In the genomic region with DNA sequence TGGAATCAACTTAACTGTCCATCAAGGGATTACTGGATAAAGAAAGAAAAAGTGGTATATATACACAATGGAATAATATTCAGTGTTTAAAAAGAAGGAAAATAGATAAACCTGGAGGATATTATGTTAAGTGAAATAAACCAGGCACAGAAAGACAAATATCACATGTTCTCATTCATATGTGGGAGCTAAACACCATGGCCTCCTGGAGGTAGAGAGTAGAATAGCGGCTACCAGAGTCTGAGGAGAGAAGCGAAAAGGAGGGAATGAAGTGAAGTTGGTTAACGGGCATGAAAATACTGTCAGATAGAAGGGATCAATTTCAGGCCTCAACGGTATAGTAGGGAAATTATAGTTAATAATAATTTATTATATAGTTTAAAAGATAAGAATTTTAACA, we compare ENCODE assay signal across 12 cellular contexts.
DNase-seq lines count a peak whose midpoint lies in the region; ATAC-seq and TF ChIP-seq lines count a peak whose summit lies in the region.
"Had no signal": no experiment of that assay in that cellular context is flagged by ENCODE, and none has a peak within 500 bp of the region (broad histone marks: within the 10 kb centered on the region; RNA-seq: fewer than 3 reads in every experiment).

No MANE protein-coding gene starts in this region.

- H3K27ac ChIP-seq in DOHH2 (ENCODE audit: low read depth, low read length), result no peak overlapping the region
- H3K27ac ChIP-seq: esophagus squamous epithelium, SJCRH30 had no signal

- H3K9me3 ChIP-seq in DOHH2 (ENCODE audit: control insufficient read depth, insufficient read depth, low read length), result no peaks in the 10 kb centered on the region
- H3K9me3 ChIP-seq: esophagus squamous epithelium, SJCRH30 had no signal

- H3K27me3 ChIP-seq in DOHH2 (ENCODE audit: control insufficient read depth, low read length), result no peaks in the 10 kb centered on the region
- H3K27me3 ChIP-seq: esophagus squamous epithelium, SJCRH30 had no signal

- intact Hi-C loops in left colon (cut with DNase I, micrococcal nuclease), result no loop called here

- H3F3A ChIP-seq in DOHH2 (ENCODE audit: control insufficient read depth, insufficient read depth), result no peaks in the 10 kb centered on the region

- ATAC-seq in GM21528 (IDR thresholded peaks at IDR 0.05; ENCODE audit: low FRiP score, unreplicated experiment) (peak; percentile 86), left colon (no peak), GM21447 (IDR thresholded peaks at IDR 0.05; ENCODE audit: unreplicated experiment) (no peak)

- H3K79me2 ChIP-seq in DOHH2 (ENCODE audit: control insufficient read depth, low read length), result no peaks in the 10 kb centered on the region

- peak; percentile 20 to 45 for DNase-seq in Kasumi-1 (lab: John Stamatoyannopoulos, UW)
- DNase-seq in fibroblast of pulmonary artery (ENCODE audit: low read depth), result no peak
- DNase-seq in SW480 (ENCODE audit: low spot score), result no peak
- DNase-seq in left colon, result no peak
- no peak for DNase-seq in activated T-cell treated with anti-CD3 and anti-CD28 coated beads for 4 hours
- DNase-seq: activated effector memory CD4-positive, alpha-beta T cell treated with Interleukin-2 at 50 U/mL for 16 hours; esophagus squamous epithelium; stimulated activated CD8-positive, alpha-beta memory T cell treated with anti-CD3 and anti-CD28 coated beads, Interleukin-4, amount 100 ng/mL, for 48 hours had no signal

- H4K20me1 ChIP-seq in DOHH2 (ENCODE audit: control insufficient read depth, insufficient read depth, low read depth, low read length), result no peaks in the 10 kb centered on the region

- H3K4me1 ChIP-seq in DOHH2 (ENCODE audit: control insufficient read depth, low read length), result no peaks in the 10 kb centered on the region
- H3K4me1 ChIP-seq: esophagus squamous epithelium, SJCRH30 had no signal

- H3K4me3 ChIP-seq in DOHH2 (ENCODE audit: low read length), result no peak overlapping the region
- H3K4me3 ChIP-seq in fibroblast of pulmonary artery (replicated peaks; ENCODE audit: low read depth, low read length), result no peak overlapping the region
- H3K4me3 ChIP-seq: esophagus squamous epithelium, SJCRH30 had no signal

- TF ChIP-seq CTCF in DOHH2 (IDR thresholded peaks at IDR 0.05; ENCODE audit: low read depth, low read length, poor library complexity, severe bottlenecking) (peak; percentile 52), fibroblast of pulmonary artery (IDR thresholded peaks at IDR 0.05; ENCODE audit: low read length, missing control alignments) (peak; percentile 3)

- H3K9me2 ChIP-seq in DOHH2 (replicated peaks; ENCODE audit: control insufficient read depth, low read length), result no peaks in the 10 kb centered on the region

- H3K36me3 ChIP-seq in DOHH2 (ENCODE audit: control insufficient read depth, low read length), result no peaks in the 10 kb centered on the region
- H3K36me3 ChIP-seq: esophagus squamous epithelium, SJCRH30 had no signal

- H3K4me2 ChIP-seq in DOHH2 (ENCODE audit: low read length), result no peak overlapping the region

Comparison
In these comparisons a context has a peak if more than half of its experiments do, and no peak if none do; other contexts are left out.
1. DNase-seq: peak in Kasumi-1 (2 of 2); none in fibroblast of pulmonary artery (single experiment), SW480 (single experiment), left colon (0 of 2) and activated T-cell treated with anti-CD3 and anti-CD28 coated beads for 4 hours (single experiment).